In the genomic region with DNA sequence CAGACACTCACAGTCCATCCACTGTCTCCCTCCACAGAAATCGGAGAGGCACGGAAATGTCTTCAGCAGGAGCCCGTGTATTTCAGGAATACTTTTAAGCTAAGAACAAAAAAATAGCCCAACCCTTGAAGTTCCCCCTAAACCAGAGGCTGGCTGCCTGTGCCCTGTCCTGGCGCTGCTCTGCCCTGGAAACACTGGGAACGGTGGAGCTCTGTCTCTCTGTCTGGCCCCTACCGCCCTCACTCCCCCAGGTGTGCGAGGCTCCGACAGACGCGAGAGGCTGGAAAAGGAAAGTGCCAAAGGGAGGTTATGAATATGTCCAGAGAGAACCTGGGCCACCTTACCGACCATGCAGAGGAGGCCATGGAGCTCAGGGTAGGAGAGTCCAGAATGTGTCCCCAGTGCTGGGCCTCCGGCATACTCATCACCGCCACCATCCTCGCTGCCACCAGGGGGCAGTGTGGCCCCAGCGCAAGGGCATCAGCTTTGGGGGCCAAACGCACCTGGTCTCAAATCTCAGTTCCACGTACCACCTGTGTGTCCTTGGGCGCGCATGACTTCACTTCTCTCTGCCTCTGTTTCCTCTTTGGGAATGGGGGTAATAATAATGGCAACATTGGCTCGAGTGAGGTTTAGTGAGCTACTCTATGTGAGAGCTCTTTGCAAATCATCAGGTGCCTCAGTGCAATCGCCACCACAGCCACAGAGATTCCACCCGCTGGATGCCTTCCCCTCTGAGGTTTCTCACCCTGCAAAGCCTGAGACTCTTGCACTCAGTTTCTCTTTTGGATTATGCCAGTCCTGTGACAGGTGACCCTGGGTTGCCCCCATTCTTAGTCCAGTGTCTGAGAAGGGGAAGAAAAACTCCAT, we compare ENCODE assay signal across 8 cellular contexts. TPM values are rescaled to one million over a fixed set of nuclear protein-coding genes. Genes with fewer than 3 reads are reported as not detected.
DNase-seq lines count a peak whose midpoint lies in the region; ATAC-seq and TF ChIP-seq lines count a peak whose summit lies in the region.

No MANE protein-coding gene starts in this region.

- intact Hi-C loops in left colon (cut with DNase I, micrococcal nuclease) = loop anchor here (5.0 to 10.0 kb wide), 3 partner anchors 64 to 107 kb away; a partner anchor contains a TSS

- ATAC-seq in left colon (peak; percentile 65), HG02938 (IDR thresholded peaks at IDR 0.05; ENCODE audit: unreplicated experiment) (no peak), GM18520 (IDR thresholded peaks at IDR 0.05; ENCODE audit: unreplicated experiment) (no peak)

- DNase-seq in GM10266 (ENCODE audit: extremely low spot score) = peak; percentile 75
- DNase-seq in HT1080 (ENCODE audit: low read depth) = peak; percentile 31
- peak; percentile 49 to 62 for DNase-seq in T47D (ENCODE audit: low read depth in 1 of 2, low spot score in 1 of 2)
- DNase-seq in left colon = peak in 1 of 2 donors; percentile 80
- DNase-seq in stimulated activated CD4-positive, alpha-beta T cell treated with anti-CD3 and anti-CD28 coated beads, Interleukin-4, amount 100 ng/mL, for 4 hours = peak; percentile 66 to 78

- in situ Hi-C loops in T47D (cut with HindIII; ENCODE audit: low pct_unique_long_range_greater_than_20kb, low sequenced_read_pairs) = no loop called here

- TF ChIP-seq CTCF in GM10266 (IDR thresholded peaks at IDR 0.05; ENCODE audit: control insufficient read depth, insufficient read depth, low read depth, missing control alignments) (peak; percentile 92), WI38 (IDR thresholded peaks at IDR 0.05; ENCODE audit: low read depth, low read length) (peak; percentile 84)

- no peak overlapping the region for H3K4me3 ChIP-seq in WI38 (ENCODE audit: low read depth, low read length)

RNA-seq across cellular contexts. Expression of a gene that starts 10.4 kb away (rescaled TPM):
- not detected in 2 replicates for total RNA-seq in HT1080 (2014; rRNA removed; shearing (Covaris generic))
- not detected in 2 replicates for polyA plus RNA-seq in HT1080 (2015; cell fraction: cytosol; rRNA removed)
- not detected in 2 replicates for polyA plus RNA-seq in HT1080 (2015; cell fraction: nucleus; rRNA removed)
- 10 to 100 TPM; 65.9 to 71.5 TPM for total RNA-seq in left colon

RNA-seq across cellular contexts. Expression of a gene that starts 43.8 kb away (rescaled TPM):
- 0.07 TPM in 1 of 2 replicates, not detected in the other for total RNA-seq in HT1080 (2014; rRNA removed; shearing (Covaris generic))
- not detected in 2 replicates for polyA plus RNA-seq in HT1080 (2015; cell fraction: cytosol; rRNA removed)
- not detected in 2 replicates for polyA plus RNA-seq in HT1080 (2015; cell fraction: nucleus; rRNA removed)
- total RNA-seq in left colon = not detected

Comparison
In these comparisons a context has a peak if more than half of its experiments do, and no peak if none do; other contexts are left out.
1. RNA of a gene that starts 10.4 kb away (total RNA-seq): 65.9 to 71.5 TPM in left colon; not detected in HT1080; every median in the first group is over 10 times any median in the second.